In the genomic region with DNA sequence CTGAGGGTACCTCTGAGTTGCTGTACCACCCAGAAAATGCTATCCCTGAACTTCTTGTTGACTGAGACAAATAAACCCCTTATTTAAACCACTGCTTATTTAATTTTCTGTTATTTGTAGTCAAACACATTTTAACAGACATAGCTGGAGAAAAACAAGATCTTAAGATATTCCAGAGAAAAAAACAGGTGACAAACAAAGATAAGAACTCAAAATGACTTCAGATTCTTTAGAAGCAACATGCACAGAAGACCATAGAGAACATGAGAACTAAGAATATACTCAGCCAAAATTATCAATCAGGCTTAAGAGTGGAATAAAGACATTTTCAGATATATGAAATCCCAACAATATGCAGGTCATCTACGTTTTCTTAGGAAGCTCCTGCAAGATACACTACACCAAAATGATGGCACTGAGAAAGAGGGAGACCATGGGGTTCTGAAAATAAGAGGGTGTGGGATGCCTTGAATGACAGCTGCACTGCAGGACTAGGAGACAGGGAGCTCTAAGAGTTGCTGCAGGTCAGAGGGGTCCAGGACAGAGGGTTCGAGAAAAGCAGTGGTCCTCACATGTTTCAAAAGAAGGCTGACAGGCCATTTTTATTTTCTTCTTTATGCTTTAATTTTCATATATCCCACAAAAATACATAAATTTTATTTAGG, we compare ENCODE assay signal across 1 cellular context.
A peak's percentile ranks its signal among the peaks of the same experiment; 100 is the strongest.
TF ChIP-seq lines count a peak whose summit lies in the region.

No MANE protein-coding gene starts in this region.

TF ChIP-seq in K562, 482 proteins besides CTCF, POLR2A, EP300 and RAD21 (continued from another document):
- TF ChIP-seq, protein P1, sequence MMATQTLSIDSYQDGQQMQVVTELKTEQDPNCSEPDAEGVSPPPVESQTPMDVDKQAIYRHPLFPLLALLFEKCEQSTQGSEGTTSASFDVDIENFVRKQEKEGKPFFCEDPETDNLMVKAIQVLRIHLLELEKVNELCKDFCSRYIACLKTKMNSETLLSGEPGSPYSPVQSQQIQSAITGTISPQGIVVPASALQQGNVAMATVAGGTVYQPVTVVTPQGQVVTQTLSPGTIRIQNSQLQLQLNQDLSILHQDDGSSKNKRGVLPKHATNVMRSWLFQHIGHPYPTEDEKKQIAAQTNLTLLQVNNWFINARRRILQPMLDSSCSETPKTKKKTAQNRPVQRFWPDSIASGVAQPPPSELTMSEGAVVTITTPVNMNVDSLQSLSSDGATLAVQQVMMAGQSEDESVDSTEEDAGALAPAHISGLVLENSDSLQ (IDR thresholded peaks at IDR 0.05) = peak; percentile 71
- TF ChIP-seq ZNF12 (CRISPR knock-in tag; IDR thresholded peaks at IDR 0.05) (no peak), NRF1 (conservative IDR thresholded peaks at IDR 0.05 in 1 of 2, IDR thresholded peaks at IDR 0.05 in 1 of 2) (no peak), DPF2 (IDR thresholded peaks at IDR 0.05) (peak; percentile 79), ZSCAN29 (IDR thresholded peaks at IDR 0.05) (no peak), ZNF239 (CRISPR knock-in tag; IDR thresholded peaks at IDR 0.05) (no peak), SOX6 (IDR thresholded peaks at IDR 0.05) (no peak), SMARCE1 (IDR thresholded peaks at IDR 0.05) (peak; percentile 78; the same call in 1 of the 2 replicates), ARID1B (IDR thresholded peaks at IDR 0.05) (peak; percentile 87), FOXK2 (conservative IDR thresholded peaks at IDR 0.05 in 1 of 2, IDR thresholded peaks at IDR 0.05 in 1 of 2; ENCODE audit: low read depth in 2 of 2) (peak in 1 of 2 experiments; percentile 52; a peak in 2 of 4 replicates), TAL1 (IDR thresholded peaks at IDR 0.05) (peak; percentile 74), MEF2A (IDR thresholded peaks at IDR 0.05; ENCODE audit: control insufficient read depth, low read depth, low read length) (no peak), HOXB6 (CRISPR knock-in tag; IDR thresholded peaks at IDR 0.05; ENCODE audit: borderline replicate concordance) (no peak), CBFA2T3 (IDR thresholded peaks at IDR 0.05) (peak; percentile 36; the same call in 1 of the 2 replicates), ILF3 (IDR thresholded peaks at IDR 0.05; ENCODE audit: borderline replicate concordance) (no peak), MTA1 (IDR thresholded peaks at IDR 0.05; ENCODE audit: borderline replicate concordance) (no peak), MCM2 (IDR thresholded peaks at IDR 0.05; ENCODE audit: low read depth) (no peak), HEY1 (CRISPR knock-in tag; IDR thresholded peaks at IDR 0.05; ENCODE audit: borderline replicate concordance) (no peak), PHB2 (IDR thresholded peaks at IDR 0.05; ENCODE audit: low read depth) (no peak), ZC3H8 (IDR thresholded peaks at IDR 0.05) (no peak), NBN (IDR thresholded peaks at IDR 0.05; ENCODE audit: low read depth) (no peak), ZKSCAN3 (CRISPR knock-in tag; IDR thresholded peaks at IDR 0.05) (no peak), ZNF75A (CRISPR knock-in tag; IDR thresholded peaks at IDR 0.05) (no peak), BRF1 (IDR thresholded peaks at IDR 0.05; ENCODE audit: borderline replicate concordance, extremely low read depth, insufficient read length) (no peak), PML (IDR thresholded peaks at IDR 0.05; ENCODE audit: low read length) (no peak), MAZ (CRISPR knock-in tag; conservative IDR thresholded peaks at IDR 0.05 in 1 of 2, IDR thresholded peaks at IDR 0.05 in 1 of 2) (no peak), TEAD2 (tag; IDR thresholded peaks at IDR 0.05) (no peak), ZNF232 (CRISPR knock-in tag; IDR thresholded peaks at IDR 0.05) (no peak), GATAD2A (IDR thresholded peaks at IDR 0.05) (no peak), RHOXF2B (CRISPR knock-in tag; conservative IDR thresholded peaks at IDR 0.05) (no peak), FOXM1 (IDR thresholded peaks at IDR 0.05; ENCODE audit: low read depth) (peak; percentile 17; the same call in 1 of the 2 replicates), FOXM1 (CRISPR knock-in tag; IDR thresholded peaks at IDR 0.05; ENCODE audit: low read depth) (no peak)
- TF ChIP-seq, protein P2, sequence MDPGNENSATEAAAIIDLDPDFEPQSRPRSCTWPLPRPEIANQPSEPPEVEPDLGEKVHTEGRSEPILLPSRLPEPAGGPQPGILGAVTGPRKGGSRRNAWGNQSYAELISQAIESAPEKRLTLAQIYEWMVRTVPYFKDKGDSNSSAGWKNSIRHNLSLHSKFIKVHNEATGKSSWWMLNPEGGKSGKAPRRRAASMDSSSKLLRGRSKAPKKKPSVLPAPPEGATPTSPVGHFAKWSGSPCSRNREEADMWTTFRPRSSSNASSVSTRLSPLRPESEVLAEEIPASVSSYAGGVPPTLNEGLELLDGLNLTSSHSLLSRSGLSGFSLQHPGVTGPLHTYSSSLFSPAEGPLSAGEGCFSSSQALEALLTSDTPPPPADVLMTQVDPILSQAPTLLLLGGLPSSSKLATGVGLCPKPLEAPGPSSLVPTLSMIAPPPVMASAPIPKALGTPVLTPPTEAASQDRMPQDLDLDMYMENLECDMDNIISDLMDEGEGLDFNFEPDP (CRISPR knock-in tag; IDR thresholded peaks at IDR 0.05) = no peak
- TF ChIP-seq, protein P3, sequence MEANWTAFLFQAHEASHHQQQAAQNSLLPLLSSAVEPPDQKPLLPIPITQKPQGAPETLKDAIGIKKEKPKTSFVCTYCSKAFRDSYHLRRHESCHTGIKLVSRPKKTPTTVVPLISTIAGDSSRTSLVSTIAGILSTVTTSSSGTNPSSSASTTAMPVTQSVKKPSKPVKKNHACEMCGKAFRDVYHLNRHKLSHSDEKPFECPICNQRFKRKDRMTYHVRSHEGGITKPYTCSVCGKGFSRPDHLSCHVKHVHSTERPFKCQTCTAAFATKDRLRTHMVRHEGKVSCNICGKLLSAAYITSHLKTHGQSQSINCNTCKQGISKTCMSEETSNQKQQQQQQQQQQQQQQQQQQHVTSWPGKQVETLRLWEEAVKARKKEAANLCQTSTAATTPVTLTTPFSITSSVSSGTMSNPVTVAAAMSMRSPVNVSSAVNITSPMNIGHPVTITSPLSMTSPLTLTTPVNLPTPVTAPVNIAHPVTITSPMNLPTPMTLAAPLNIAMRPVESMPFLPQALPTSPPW (CRISPR knock-in tag; IDR thresholded peaks at IDR 0.05) = no peak
- TF ChIP-seq, protein P4, sequence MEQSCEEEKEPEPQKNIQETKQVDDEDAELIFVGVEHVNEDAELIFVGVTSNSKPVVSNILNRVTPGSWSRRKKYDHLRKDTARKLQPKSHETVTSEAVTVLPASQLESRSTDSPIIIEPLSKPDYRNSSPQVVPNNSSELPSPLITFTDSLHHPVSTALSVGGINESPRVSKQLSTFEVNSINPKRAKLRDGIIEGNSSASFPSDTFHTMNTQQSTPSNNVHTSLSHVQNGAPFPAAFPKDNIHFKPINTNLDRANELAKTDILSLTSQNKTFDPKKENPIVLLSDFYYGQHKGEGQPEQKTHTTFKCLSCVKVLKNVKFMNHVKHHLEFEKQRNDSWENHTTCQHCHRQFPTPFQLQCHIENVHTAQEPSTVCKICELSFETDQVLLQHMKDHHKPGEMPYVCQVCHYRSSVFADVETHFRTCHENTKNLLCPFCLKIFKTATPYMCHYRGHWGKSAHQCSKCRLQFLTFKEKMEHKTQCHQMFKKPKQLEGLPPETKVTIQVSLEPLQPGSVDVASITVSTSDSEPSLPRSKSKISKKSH (CRISPR knock-in tag; IDR thresholded peaks at IDR 0.05) = no peak
- TF ChIP-seq, protein P5, sequence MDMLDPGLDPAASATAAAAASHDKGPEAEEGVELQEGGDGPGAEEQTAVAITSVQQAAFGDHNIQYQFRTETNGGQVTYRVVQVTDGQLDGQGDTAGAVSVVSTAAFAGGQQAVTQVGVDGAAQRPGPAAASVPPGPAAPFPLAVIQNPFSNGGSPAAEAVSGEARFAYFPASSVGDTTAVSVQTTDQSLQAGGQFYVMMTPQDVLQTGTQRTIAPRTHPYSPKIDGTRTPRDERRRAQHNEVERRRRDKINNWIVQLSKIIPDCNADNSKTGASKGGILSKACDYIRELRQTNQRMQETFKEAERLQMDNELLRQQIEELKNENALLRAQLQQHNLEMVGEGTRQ (CRISPR knock-in tag; IDR thresholded peaks at IDR 0.05) = no peak
- TF ChIP-seq, protein P6, sequence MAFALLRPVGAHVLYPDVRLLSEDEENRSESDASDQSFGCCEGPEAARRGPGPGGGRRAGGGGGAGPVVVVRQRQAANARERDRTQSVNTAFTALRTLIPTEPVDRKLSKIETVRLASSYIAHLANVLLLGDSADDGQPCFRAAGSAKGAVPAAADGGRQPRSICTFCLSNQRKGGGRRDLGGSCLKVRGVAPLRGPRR (CRISPR knock-in tag; IDR thresholded peaks at IDR 0.05) = no peak
- TF ChIP-seq, protein P7, sequence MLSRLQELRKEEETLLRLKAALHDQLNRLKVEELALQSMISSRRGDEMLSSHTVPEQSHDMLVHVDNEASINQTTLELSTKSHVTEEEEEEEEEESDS (CRISPR knock-in tag; IDR thresholded peaks at IDR 0.05) = no peak
- TF ChIP-seq, protein P8, sequence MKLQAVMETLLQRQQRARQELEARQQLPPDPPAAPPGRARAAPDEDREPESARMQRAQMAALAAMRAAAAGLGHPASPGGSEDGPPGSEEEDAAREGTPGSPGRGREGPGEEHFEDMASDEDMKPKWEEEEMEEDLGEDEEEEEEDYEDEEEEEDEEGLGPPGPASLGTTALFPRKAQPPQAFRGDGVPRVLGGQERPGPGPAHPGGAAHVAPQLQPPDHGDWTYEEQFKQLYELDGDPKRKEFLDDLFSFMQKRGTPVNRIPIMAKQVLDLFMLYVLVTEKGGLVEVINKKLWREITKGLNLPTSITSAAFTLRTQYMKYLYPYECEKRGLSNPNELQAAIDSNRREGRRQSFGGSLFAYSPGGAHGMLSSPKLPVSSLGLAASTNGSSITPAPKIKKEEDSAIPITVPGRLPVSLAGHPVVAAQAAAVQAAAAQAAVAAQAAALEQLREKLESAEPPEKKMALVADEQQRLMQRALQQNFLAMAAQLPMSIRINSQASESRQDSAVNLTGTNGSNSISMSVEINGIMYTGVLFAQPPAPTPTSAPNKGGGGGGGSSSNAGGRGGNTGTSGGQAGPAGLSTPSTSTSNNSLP (IDR thresholded peaks at IDR 0.05; ENCODE audit: borderline replicate concordance, low read depth, low read length) = no peak
